Comparison of ENCODE assay signal across 1 cellular context in the genomic region with DNA sequence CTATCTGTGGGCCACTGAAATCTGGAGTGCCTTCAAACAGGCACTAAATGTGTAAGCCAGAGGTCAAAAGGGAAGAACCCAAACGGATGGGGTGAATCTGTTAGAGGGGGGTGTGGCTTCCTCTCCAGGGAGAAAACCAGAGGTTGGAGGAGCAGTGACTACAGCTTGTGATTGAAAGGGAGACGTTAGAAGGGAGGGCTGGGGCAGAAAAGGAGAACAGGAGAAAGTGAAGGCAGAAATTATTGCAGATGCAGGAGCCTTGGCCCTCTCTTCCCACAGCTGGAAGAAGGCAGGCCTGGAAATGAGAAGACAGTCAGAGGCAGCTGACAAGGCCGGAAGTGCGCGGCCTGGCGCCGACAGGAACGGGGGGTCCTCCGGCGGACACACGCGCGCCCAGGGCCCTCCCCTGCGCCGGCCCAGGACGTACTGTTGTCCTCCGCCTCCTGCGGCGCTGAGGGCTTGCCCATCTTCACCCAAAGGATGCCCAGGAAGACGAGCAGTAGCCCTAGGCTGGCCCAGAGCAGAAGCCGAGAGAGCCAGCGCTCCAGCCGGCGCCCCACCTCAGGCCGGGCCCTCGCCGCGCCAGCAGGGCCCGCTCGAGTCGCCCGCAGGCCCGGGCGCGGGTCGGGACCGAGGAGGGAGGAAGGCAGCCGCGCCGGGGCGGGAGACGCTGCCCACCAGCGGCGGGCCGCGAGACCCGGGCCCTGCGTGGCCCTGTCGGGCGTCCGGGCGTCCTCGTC.
TF ChIP-seq lines count a peak whose summit lies in the region.

No MANE protein-coding gene starts in this region.

TF ChIP-seq in HEK293, 187 proteins besides CTCF, POLR2A, EP300 and RAD21 (continued from another document and continues in another):
- TF ChIP-seq ZNF423 (tag by site-specific recombination; IDR thresholded peaks at IDR 0.05) (0 out of 2 replicates have a peak, but pooled peaks have one; percentile 46), ZNF223 (tag by site-specific recombination; IDR thresholded peaks at IDR 0.05) (no peak), ZNF596 (tag by site-specific recombination; IDR thresholded peaks at IDR 0.05) (no peak), ZBTB8A (tag by site-specific recombination; IDR thresholded peaks at IDR 0.05) (no peak), ZNF155 (tag by site-specific recombination; IDR thresholded peaks at IDR 0.05) (no peak), ZNF585B (tag by site-specific recombination; IDR thresholded peaks at IDR 0.05) (no peak), ZNF302 (tag by site-specific recombination; IDR thresholded peaks at IDR 0.05; ENCODE audit: low read depth) (no peak), BCL11B (tag by site-specific recombination; IDR thresholded peaks at IDR 0.05; ENCODE audit: low read depth) (no peak), ZNF610 (tag by site-specific recombination; IDR thresholded peaks at IDR 0.05; ENCODE audit: borderline replicate concordance) (no peak), ZNF366 (tag by site-specific recombination; conservative IDR thresholded peaks at IDR 0.05) (peak; percentile 72), ZNF18 (tag by site-specific recombination; IDR thresholded peaks at IDR 0.05) (no peak), ZSCAN16 (tag by site-specific recombination; IDR thresholded peaks at IDR 0.05) (no peak), ZNF654 (tag by site-specific recombination; IDR thresholded peaks at IDR 0.05; ENCODE audit: low read depth) (no peak), YY2 (tag by site-specific recombination; IDR thresholded peaks at IDR 0.05) (no peak), ZNF473 (tag by site-specific recombination; IDR thresholded peaks at IDR 0.05) (no peak), SP2 (tag by site-specific recombination; IDR thresholded peaks at IDR 0.05) (peak; percentile 78), ZNF140 (tag by site-specific recombination; IDR thresholded peaks at IDR 0.05) (no peak), ZNF2 (tag by site-specific recombination; IDR thresholded peaks at IDR 0.05) (no peak), TSHZ1 (tag by site-specific recombination; IDR thresholded peaks at IDR 0.05; ENCODE audit: borderline replicate concordance) (no peak), ZNF24 (tag by site-specific recombination; IDR thresholded peaks at IDR 0.05) (no peak), ZNF202 (tag by site-specific recombination; IDR thresholded peaks at IDR 0.05; ENCODE audit: borderline replicate concordance) (no peak), ZNF514 (tag by site-specific recombination; IDR thresholded peaks at IDR 0.05) (no peak), ZNF658 (tag by site-specific recombination; IDR thresholded peaks at IDR 0.05) (no peak), ZNF785 (tag by site-specific recombination; IDR thresholded peaks at IDR 0.05) (no peak), ZNF146 (tag by site-specific recombination; IDR thresholded peaks at IDR 0.05) (no peak), ZFHX2 (tag by site-specific recombination; conservative IDR thresholded peaks at IDR 0.05) (no peak), ZNF138 (tag by site-specific recombination; IDR thresholded peaks at IDR 0.05; ENCODE audit: borderline replicate concordance) (no peak), ZEB2 (tag by site-specific recombination; IDR thresholded peaks at IDR 0.05) (peak; percentile 50; the same call in 1 of the 2 replicates), ZNF530 (tag by site-specific recombination; IDR thresholded peaks at IDR 0.05; ENCODE audit: low read depth) (no peak), ZNF221 (tag by site-specific recombination; IDR thresholded peaks at IDR 0.05; ENCODE audit: borderline replicate concordance) (no peak), KLF8 (tag by site-specific recombination; IDR thresholded peaks at IDR 0.05) (peak; percentile 50; the same call in 1 of the 2 replicates), ZNF830 (tag by site-specific recombination; IDR thresholded peaks at IDR 0.05; ENCODE audit: low read depth) (no peak), KLF10 (tag by site-specific recombination; IDR thresholded peaks at IDR 0.05) (no peak; the same call in 1 of the 2 replicates), ZBTB11 (tag by site-specific recombination; conservative IDR thresholded peaks at IDR 0.05; ENCODE audit: low read depth) (peak; percentile 95), SP7 (tag by site-specific recombination; IDR thresholded peaks at IDR 0.05) (no peak; the same call in 1 of the 2 replicates), ZNF521 (tag by site-specific recombination; IDR thresholded peaks at IDR 0.05) (no peak), ZNF394 (tag by site-specific recombination; IDR thresholded peaks at IDR 0.05; ENCODE audit: borderline replicate concordance) (no peak), ZNF311 (tag by site-specific recombination; IDR thresholded peaks at IDR 0.05; ENCODE audit: borderline replicate concordance) (no peak), ZNF76 (tag by site-specific recombination; IDR thresholded peaks at IDR 0.05; ENCODE audit: borderline replicate concordance, low read depth) (no peak), ELK4 (IDR thresholded peaks at IDR 0.05; ENCODE audit: borderline replicate concordance, low read depth, low read length) (no peak)
- TF ChIP-seq, protein P1, sequence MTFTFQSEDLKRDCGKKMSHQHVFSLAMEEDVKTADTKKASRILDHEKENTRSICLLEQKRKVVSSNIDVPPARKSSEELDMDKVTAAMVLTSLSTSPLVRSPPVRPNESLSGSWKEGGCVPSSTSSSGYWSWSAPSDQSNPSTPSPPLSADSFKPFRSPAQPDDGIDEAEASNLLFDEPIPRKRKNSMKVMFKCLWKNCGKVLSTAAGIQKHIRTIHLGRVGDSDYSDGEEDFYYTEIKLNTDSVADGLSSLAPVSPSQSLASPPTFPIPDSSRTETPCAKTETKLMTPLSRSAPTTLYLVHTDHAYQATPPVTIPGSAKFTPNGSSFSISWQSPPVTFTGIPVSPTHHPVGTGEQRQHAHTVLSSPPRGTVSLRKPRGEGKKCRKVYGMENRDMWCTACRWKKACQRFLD (tag by site-specific recombination; IDR thresholded peaks at IDR 0.05) = no peak
- TF ChIP-seq, protein P2, sequence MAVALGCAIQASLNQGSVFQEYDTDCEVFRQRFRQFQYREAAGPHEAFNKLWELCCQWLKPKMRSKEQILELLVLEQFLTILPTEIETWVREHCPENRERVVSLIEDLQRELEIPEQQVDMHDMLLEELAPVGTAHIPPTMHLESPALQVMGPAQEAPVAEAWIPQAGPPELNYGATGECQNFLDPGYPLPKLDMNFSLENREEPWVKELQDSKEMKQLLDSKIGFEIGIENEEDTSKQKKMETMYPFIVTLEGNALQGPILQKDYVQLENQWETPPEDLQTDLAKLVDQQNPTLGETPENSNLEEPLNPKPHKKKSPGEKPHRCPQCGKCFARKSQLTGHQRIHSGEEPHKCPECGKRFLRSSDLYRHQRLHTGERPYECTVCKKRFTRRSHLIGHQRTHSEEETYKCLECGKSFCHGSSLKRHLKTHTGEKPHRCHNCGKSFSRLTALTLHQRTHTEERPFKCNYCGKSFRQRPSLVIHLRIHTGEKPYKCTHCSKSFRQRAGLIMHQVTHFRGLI (tag by site-specific recombination; IDR thresholded peaks at IDR 0.05) = no peak
- TF ChIP-seq, protein P3, sequence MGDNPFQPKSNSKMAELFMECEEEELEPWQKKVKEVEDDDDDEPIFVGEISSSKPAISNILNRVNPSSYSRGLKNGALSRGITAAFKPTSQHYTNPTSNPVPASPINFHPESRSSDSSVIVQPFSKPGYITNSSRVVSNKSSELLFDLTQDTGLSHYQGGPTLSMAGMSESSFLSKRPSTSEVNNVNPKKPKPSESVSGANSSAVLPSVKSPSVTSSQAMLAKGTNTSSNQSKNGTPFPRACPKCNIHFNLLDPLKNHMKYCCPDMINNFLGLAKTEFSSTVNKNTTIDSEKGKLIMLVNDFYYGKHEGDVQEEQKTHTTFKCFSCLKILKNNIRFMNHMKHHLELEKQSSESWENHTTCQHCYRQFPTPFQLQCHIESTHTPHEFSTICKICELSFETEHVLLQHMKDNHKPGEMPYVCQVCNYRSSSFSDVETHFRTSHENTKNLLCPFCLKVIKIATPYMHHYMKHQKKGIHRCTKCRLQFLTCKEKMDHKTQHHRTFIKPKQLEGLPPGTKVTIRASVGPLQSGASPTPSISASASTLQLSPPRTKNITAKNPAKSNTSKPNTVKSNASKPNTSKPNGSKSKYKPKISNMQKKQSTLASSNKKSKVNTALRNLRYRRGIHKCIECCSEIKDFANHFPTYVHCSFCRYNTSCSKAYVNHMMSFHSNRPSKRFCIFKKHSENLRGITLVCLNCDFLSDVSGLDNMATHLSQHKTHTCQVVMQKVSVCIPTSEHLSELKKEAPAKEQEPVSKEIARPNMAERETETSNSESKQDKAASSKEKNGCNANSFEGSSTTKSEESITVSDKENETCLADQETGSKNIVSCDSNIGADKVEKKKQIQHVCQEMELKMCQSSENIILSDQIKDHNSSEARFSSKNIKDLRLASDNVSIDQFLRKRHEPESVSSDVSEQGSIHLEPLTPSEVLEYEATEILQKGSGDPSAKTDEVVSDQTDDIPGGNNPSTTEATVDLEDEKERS (tag by site-specific recombination; IDR thresholded peaks at IDR 0.05) = no peak
- TF ChIP-seq, protein P4, sequence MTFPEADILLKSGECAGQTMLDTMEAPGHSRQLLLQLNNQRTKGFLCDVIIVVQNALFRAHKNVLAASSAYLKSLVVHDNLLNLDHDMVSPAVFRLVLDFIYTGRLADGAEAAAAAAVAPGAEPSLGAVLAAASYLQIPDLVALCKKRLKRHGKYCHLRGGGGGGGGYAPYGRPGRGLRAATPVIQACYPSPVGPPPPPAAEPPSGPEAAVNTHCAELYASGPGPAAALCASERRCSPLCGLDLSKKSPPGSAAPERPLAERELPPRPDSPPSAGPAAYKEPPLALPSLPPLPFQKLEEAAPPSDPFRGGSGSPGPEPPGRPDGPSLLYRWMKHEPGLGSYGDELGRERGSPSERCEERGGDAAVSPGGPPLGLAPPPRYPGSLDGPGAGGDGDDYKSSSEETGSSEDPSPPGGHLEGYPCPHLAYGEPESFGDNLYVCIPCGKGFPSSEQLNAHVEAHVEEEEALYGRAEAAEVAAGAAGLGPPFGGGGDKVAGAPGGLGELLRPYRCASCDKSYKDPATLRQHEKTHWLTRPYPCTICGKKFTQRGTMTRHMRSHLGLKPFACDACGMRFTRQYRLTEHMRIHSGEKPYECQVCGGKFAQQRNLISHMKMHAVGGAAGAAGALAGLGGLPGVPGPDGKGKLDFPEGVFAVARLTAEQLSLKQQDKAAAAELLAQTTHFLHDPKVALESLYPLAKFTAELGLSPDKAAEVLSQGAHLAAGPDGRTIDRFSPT (tag by site-specific recombination; IDR thresholded peaks at IDR 0.05) = no peak
